In genomic region chr16:67966549-67967182, GRCh38 we compare ENCODE assay signal across 8 cellular contexts. TPM values are rescaled to one million over a fixed set of nuclear protein-coding genes. Genes with fewer than 3 reads are reported as not detected.
DNase-seq lines count a peak whose midpoint lies in the region; ATAC-seq, FAIRE-seq and TF ChIP-seq lines count a peak whose summit lies in the region.

No MANE protein-coding gene starts in this region.

- 47 to 48% methylated on average over 2 to 3 of the region's 3 CpGs for WGBS in testis, 2 donors

- H4K20me1 ChIP-seq in HCT116 (ENCODE audit: insufficient read depth): no peaks in the 10 kb centered on the region

- peak; percentile 60 for ATAC-seq in HCT116
- no peak for ATAC-seq in activated T-helper 17 cell treated with anti-CD3 and anti-CD28 coated beads, Interleukin-2, amount 50 U/mL, for 72 hours (replicated peaks)

- H3K27ac ChIP-seq in HCT116 (ENCODE audit: low read depth, low read length): peak overlapping the region; percentile 87
- H3K27ac ChIP-seq in iPS-20b (ENCODE audit: low read length): no peak overlapping the region
- peak overlapping the region; percentile 47 to 94 for H3K27ac ChIP-seq in testis

- TF ChIP-seq RAD21 in HCT116 (IDR thresholded peaks at IDR 0.05; ENCODE audit: low read depth): no peak

- CTCF ChIA-PET in HCT116 (lab: Charles Lee): interaction anchor here (0.7 kb wide), 1 partner anchor 24 kb away, joined by 4 read pairs; no protein-coding TSS in a partner anchor

- H3K9me3 Mint-ChIP-seq in activated T-helper 17 cell treated with anti-CD3 and anti-CD28 coated beads, Interleukin-2, amount 50 U/mL, for 72 hours: no peaks in the 10 kb centered on the region

- peak; percentile 83 for DNase-seq in 8988T
- peak; percentile 24 for DNase-seq in HCT116 (ENCODE audit: low read depth, low spot score)
- peak; percentile 58 for DNase-seq in testis
- no peak for DNase-seq in germinal center (ENCODE audit: low spot score)
- DNase-seq in NCI-H2227 (lab: John Stamatoyannopoulos, UW; ENCODE audit: unreplicated experiment): no peak
- DNase-seq in D721Med (ENCODE audit: insufficient read length, low spot score): no peak

- H3K4me1 Mint-ChIP-seq in activated T-helper 17 cell treated with anti-CD3 and anti-CD28 coated beads, Interleukin-2, amount 50 U/mL, for 72 hours: peaks cover 16% of the 10 kb centered on the region

- H3K27me3 Mint-ChIP-seq in activated T-helper 17 cell treated with anti-CD3 and anti-CD28 coated beads, Interleukin-2, amount 50 U/mL, for 72 hours: no peaks in the 10 kb centered on the region

- no peak overlapping the region for H2AFZ ChIP-seq in HCT116 (ENCODE audit: low read depth, low read length, poor library complexity, severe bottlenecking)

- peaks cover 21 to 26% of the 10 kb centered on the region in 2 experiments for H3K4me1 ChIP-seq in HCT116 (ENCODE audit: control insufficient read depth in 1 of 2, insufficient read depth in 2 of 2, low read length in 2 of 2)
- H3K4me1 ChIP-seq in iPS-20b (ENCODE audit: insufficient read depth, low read length): peaks cover 25% of the 10 kb centered on the region
- H3K4me1 ChIP-seq in testis: peaks cover 23% of the 10 kb centered on the region

- H3K27ac Mint-ChIP-seq in activated T-helper 17 cell treated with anti-CD3 and anti-CD28 coated beads, Interleukin-2, amount 50 U/mL, for 72 hours: peak overlapping the region; percentile 88

- FAIRE-seq in D721Med (lab: Jason Lieb, UNC): no peak

- peaks cover 32% of the 10 kb centered on the region for H3K79me2 ChIP-seq in HCT116 (ENCODE audit: insufficient read depth, low read length)

- no peaks in the 10 kb centered on the region for H3K9me3 ChIP-seq in HCT116 (ENCODE audit: control insufficient read depth in 1 of 2, insufficient read depth in 1 of 2, low read depth in 1 of 2, low read length in 2 of 2)
- H3K9me3 ChIP-seq in iPS-20b (ENCODE audit: insufficient read depth, low read depth, low read length): no peaks in the 10 kb centered on the region
- H3K9me3 ChIP-seq in testis: no peaks in the 10 kb centered on the region

- H3K4me3 ChIP-seq in HCT116 (replicated peaks in 1 of 2; ENCODE audit: low read depth in 1 of 2, low read length in 2 of 2) (peak overlapping the region; percentile 86), iPS-20b (ENCODE audit: low read length) (peak overlapping the region; percentile 72; the same call in 1 of the 2 replicates), testis (peak overlapping the region; percentile 82 to 89)

- TF ChIP-seq POLR2A in HCT116 (IDR thresholded peaks at IDR 0.05; ENCODE audit: borderline replicate concordance, extremely low read depth, insufficient read depth, insufficient read length) (no peak), testis (IDR thresholded peaks at IDR 0.05) (no peak)

- no peak for TF ChIP-seq CTCF in HCT116 (IDR thresholded peaks at IDR 0.05 in 2 of 3, conservative IDR thresholded peaks at IDR 0.05 in 1 of 3; ENCODE audit: borderline replicate concordance in 1 of 3, insufficient read depth in 1 of 3, low read depth in 2 of 3, low read length in 2 of 3)
- TF ChIP-seq CTCF in testis (IDR thresholded peaks at IDR 0.05): no peak
- no peak for TF ChIP-seq CTCF in D721Med (IDR thresholded peaks at IDR 0.05; ENCODE audit: insufficient read depth, missing control alignments)

- peak overlapping the region; percentile 94 for H3K4me3 Mint-ChIP-seq in activated T-helper 17 cell treated with anti-CD3 and anti-CD28 coated beads, Interleukin-2, amount 50 U/mL, for 72 hours

- RAD21 ChIA-PET in HCT116 (lab: Charles Lee; ENCODE audit: low non-redundant PET in 1 of 2, low total read pairs in 2 of 2, uncharacterized antibody in 2 of 2, unreplicated experiment in 2 of 2): no interaction called here

- H3K36me3 ChIP-seq in HCT116 (ENCODE audit: control insufficient read depth in 1 of 2, insufficient read depth in 2 of 2, low read length in 2 of 2): peaks cover 0 to 2% of the 10 kb centered on the region in 2 experiments; a peak in 1 of 4 replicates
- peaks cover 17% of the 10 kb centered on the region for H3K36me3 ChIP-seq in iPS-20b (ENCODE audit: insufficient read depth, low read depth, low read length)
- no peaks in the 10 kb centered on the region for H3K36me3 ChIP-seq in testis (ENCODE audit: low read depth, missing control alignments)

- POLR2A ChIA-PET in HCT116 (lab: Charles Lee): no interaction called here

- intact Hi-C loops in HCT116 (cut with micrococcal nuclease): no loop called here
- intact Hi-C loops in testis (cut with DNase I; ENCODE audit: low total_unique reads): no loop called here

- no TSS peak for BruUV-seq in HCT116 (replicated peaks; lab: Mats Ljungman, UMichigan)

- H3K9me2 ChIP-seq in HCT116 (ENCODE audit: insufficient read depth): no peaks in the 10 kb centered on the region

- peak overlapping the region; percentile 87 for H3K4me2 ChIP-seq in HCT116 (ENCODE audit: low read length)

- H3K27me3 ChIP-seq in HCT116 (ENCODE audit: insufficient read depth, low read length) (no peaks in the 10 kb centered on the region), iPS-20b (ENCODE audit: insufficient read depth, low read length) (peaks cover 8% of the 10 kb centered on the region; the same call in 1 of the 2 replicates), testis (no peaks in the 10 kb centered on the region)

- H3K9ac ChIP-seq in HCT116 (ENCODE audit: low read length) (peak overlapping the region; percentile 92), iPS-20b (ENCODE audit: low read depth, low read length) (peak overlapping the region; percentile 59; the same call in 1 of the 2 replicates)

- peaks cover under 1% of the 10 kb centered on the region for H3K36me3 Mint-ChIP-seq in activated T-helper 17 cell treated with anti-CD3 and anti-CD28 coated beads, Interleukin-2, amount 50 U/mL, for 72 hours (ENCODE audit: low read depth)

TF ChIP-seq in HCT116, 20 proteins besides CTCF, POLR2A, EP300 and RAD21 (continues in another document):
- TF ChIP-seq SIN3A (IDR thresholded peaks at IDR 0.05; ENCODE audit: low read depth) (no peak), ZFX (IDR thresholded peaks at IDR 0.05) (no peak), POLR2AphosphoS5 (IDR thresholded peaks at IDR 0.05; ENCODE audit: low read depth, low read length) (no peak), CBX3 (IDR thresholded peaks at IDR 0.05; ENCODE audit: low read depth) (no peak), ATF3 (IDR thresholded peaks at IDR 0.05) (no peak), EZH2 (IDR thresholded peaks at IDR 0.05) (no peak), REST (IDR thresholded peaks at IDR 0.05; ENCODE audit: low read depth) (no peak)

RNA-seq across cellular contexts. Expression of gene SLC12A4, which starts 1.8 kb away (rescaled TPM):
- total RNA-seq in HCT116 (2021; ENCODE audit: unreplicated experiment) (46.0 TPM), testis (10 to 100 TPM; 64.3 to 68.4 TPM)
- 33.3 and 54.0 TPM in 2 replicates for polyA plus RNA-seq in HCT116 (2012)
- 10 to 100 TPM; 34.6 to 47.0 TPM for total RNA-seq in activated T-helper 17 cell treated with anti-CD3 and anti-CD28 coated beads, Interleukin-2, amount 50 U/mL, for 72 hours
- polyA plus RNA-seq in testis (ENCODE audit: insufficient read depth, low read depth, low replicate concordance): 46.7 TPM

RNA-seq across cellular contexts. Expression of gene DPEP3, which starts 13.6 kb away (rescaled TPM):
- total RNA-seq in HCT116 (2021; ENCODE audit: unreplicated experiment) (not detected), testis (100 to 1,000 TPM; 127 to 138 TPM)
- polyA plus RNA-seq in HCT116 (2012): not detected in 2 replicates
- under 1 TPM in 1 of 2 donors, not detected in 1; 0.19 TPM for total RNA-seq in activated T-helper 17 cell treated with anti-CD3 and anti-CD28 coated beads, Interleukin-2, amount 50 U/mL, for 72 hours
- polyA plus RNA-seq in testis (ENCODE audit: insufficient read depth, low read depth, low replicate concordance): 61.0 TPM

RNA-seq across cellular contexts. Expression of gene LCAT, which starts 22.7 kb away (rescaled TPM):
- 17.6 TPM for total RNA-seq in HCT116 (2021; ENCODE audit: unreplicated experiment)
- 11.2 and 14.1 TPM in 2 replicates for polyA plus RNA-seq in HCT116 (2012)
- 10 to 100 TPM; 15.0 to 19.1 TPM for total RNA-seq in activated T-helper 17 cell treated with anti-CD3 and anti-CD28 coated beads, Interleukin-2, amount 50 U/mL, for 72 hours
- total RNA-seq in testis: 10 to 100 TPM; 20.6 to 25.3 TPM
- 12.9 TPM for polyA plus RNA-seq in testis (ENCODE audit: insufficient read depth, low read depth, low replicate concordance)

RNA-seq across cellular contexts. Expression of gene PSMB10, which starts 30.0 kb away (rescaled TPM):
- total RNA-seq in HCT116 (2021; ENCODE audit: unreplicated experiment) (41.0 TPM), testis (10 to 100 TPM; 13.2 to 14.2 TPM)
- polyA plus RNA-seq in HCT116 (2012): 62.9 and 67.9 TPM in 2 replicates
- total RNA-seq in activated T-helper 17 cell treated with anti-CD3 and anti-CD28 coated beads, Interleukin-2, amount 50 U/mL, for 72 hours: 100 to 1,000 TPM; 201 to 217 TPM
- 49.1 TPM for polyA plus RNA-seq in testis (ENCODE audit: insufficient read depth, low read depth, low replicate concordance)

RNA-seq across cellular contexts. Expression of gene DPEP2, which starts 32.6 kb away (rescaled TPM):
- total RNA-seq in HCT116 (2021; ENCODE audit: unreplicated experiment): not detected
- polyA plus RNA-seq in HCT116 (2012): 0.17 TPM in 1 of 2 replicates, not detected in the other
- 1 to 10 TPM; 2.8 to 7.3 TPM for total RNA-seq in activated T-helper 17 cell treated with anti-CD3 and anti-CD28 coated beads, Interleukin-2, amount 50 U/mL, for 72 hours
- total RNA-seq in testis: 1 to 10 TPM; 2.7 to 3.0 TPM
- polyA plus RNA-seq in testis (ENCODE audit: insufficient read depth, low read depth, low replicate concordance): 5.9 TPM

Comparison
In these comparisons a context has a peak if more than half of its experiments do, and no peak if none do; other contexts are left out.
1. DNase-seq: peak in 8988T (single experiment), HCT116 (single experiment) and testis (single experiment); none in germinal center (single experiment), NCI-H2227 (single experiment) and D721Med (single experiment).
2. RNA of gene DPEP3, which starts 13.6 kb away (total RNA-seq): 127 to 138 TPM in testis; 0.19 TPM in activated T-helper 17 cell treated with anti-CD3 and anti-CD28 coated beads, Interleukin-2, amount 50 U/mL, for 72 hours and not detected in HCT116 (single experiment); every median in the first group is over 100 times any median in the second.
3. Peak in every context shown above with its lines, with median percentiles within 50 percentile points of each other: H3K4me3 ChIP-seq.